ENCODE assay signal across 15 cellular contexts in the genomic region with DNA sequence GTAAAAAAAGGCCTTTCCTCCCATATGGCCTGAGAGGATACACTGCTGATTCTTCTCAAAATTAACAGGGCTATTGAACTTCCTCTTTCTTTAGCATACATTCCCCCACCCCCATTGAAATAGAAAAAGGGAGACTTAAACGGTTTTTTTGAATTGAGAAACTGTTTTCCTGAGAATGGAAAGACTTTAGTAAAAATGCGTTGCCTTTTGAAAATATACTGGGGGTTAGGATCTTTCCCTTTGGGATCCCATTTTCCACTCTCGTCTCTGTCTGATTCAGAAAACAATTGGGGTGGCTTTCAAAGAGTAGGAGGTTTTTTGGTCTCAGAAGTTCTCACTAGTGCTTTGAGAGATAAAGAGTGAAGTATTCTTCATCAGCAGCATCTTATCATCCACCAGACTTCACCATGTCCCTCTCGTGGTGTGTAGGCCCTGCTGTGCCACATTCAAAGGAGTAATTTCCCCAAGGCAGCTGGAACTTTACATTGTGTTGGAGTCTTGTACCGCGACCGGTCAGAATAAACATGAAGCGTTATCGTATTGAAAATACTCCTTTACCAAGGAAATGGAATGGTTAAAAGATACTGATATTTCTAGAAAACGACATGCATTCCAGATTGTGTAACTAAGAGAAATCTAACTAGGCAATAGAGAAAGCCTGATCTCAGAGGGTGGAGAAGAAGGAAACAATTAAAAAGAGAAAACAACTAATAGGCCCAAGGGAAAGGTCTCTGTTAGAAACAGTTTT. TPM values are rescaled to one million over a fixed set of nuclear protein-coding genes. Genes with fewer than 3 reads are reported as not detected.
DNase-seq lines count a peak whose midpoint lies in the region; ATAC-seq, FAIRE-seq and TF ChIP-seq lines count a peak whose summit lies in the region.
"Had no signal": no experiment of that assay in that cellular context is flagged by ENCODE, and none has a peak within 500 bp of the region (broad histone marks: within the 10 kb centered on the region; RNA-seq: fewer than 3 reads in every experiment).

No MANE protein-coding gene starts in this region.

- TF ChIP-seq CTCF in HL-60 (IDR thresholded peaks at IDR 0.05; ENCODE audit: insufficient read depth, low read length), result no peak
- TF ChIP-seq CTCF in OCI-LY1 (IDR thresholded peaks at IDR 0.05; ENCODE audit: low read length), result no peak
- 0 out of 6 replicates have a peak, but pooled peaks of 1 of the 3 experiments have one; percentile 2 for TF ChIP-seq CTCF in K562 (IDR thresholded peaks at IDR 0.05 in 2 of 3, conservative IDR thresholded peaks at IDR 0.05 in 1 of 3; ENCODE audit: insufficient read depth in 2 of 3, low read depth in 1 of 3, low read length in 3 of 3)

- DNase-seq in CMK (ENCODE audit: low read depth) (peak; percentile 78), HL-60 (ENCODE audit: low read depth in 1 of 2, low spot score in 1 of 2) (peak; percentile 62 to 70), K562 (ENCODE audit: extremely low read depth in 1 of 4, low spot score in 3 of 4) (peak; percentile 39 to 88 (median 52)), DMS79 treated with DMSO at 0.1 percent for 48 hours (lab: John Stamatoyannopoulos, UW) (no peak)
- DNase-seq: activated T-cell treated with anti-CD3 and anti-CD28 coated beads, Interleukin-2, amount 50 U/mL, for 48 hours; naive thymus-derived CD4-positive, alpha-beta T cell; NCI-H2107; NCI-H82; posterior cingulate gyrus; Right ventricle myocardium superior; small intestine had no signal

- H3K36me3 ChIP-seq in OCI-LY1 (ENCODE audit: insufficient read depth, low read length) (peaks cover 77% of the 10 kb centered on the region), K562 (ENCODE audit: control insufficient read depth, insufficient read depth, low read length) (peaks cover 99% of the 10 kb centered on the region)

- no peaks in the 10 kb centered on the region for H3K9me1 ChIP-seq in K562 (ENCODE audit: control insufficient read depth, insufficient read depth, low read length)

- no peaks in the 10 kb centered on the region for H3F3A ChIP-seq in OCI-LY1 (ENCODE audit: insufficient read depth, low read length)

- peaks cover 27% of the 10 kb centered on the region for H3K4me1 ChIP-seq in OCI-LY1 (ENCODE audit: insufficient read depth, low read length, severe bottlenecking)
- H3K4me1 ChIP-seq in K562 (replicated peaks in 1 of 2; ENCODE audit: control insufficient read depth in 2 of 2, insufficient read depth in 2 of 2, low read length in 2 of 2), result peaks cover 14 to 72% of the 10 kb centered on the region in 2 experiments

- H2AFZ ChIP-seq in OCI-LY1 (ENCODE audit: low read length) (no peak overlapping the region), K562 (ENCODE audit: low read depth, low read length) (peak overlapping the region; percentile 6)

- H3K27ac ChIP-seq in HL-60 (replicated peaks) (peak overlapping the region; percentile 92), OCI-LY1 (ENCODE audit: low read depth, low read length, poor library complexity, severe bottlenecking) (peak overlapping the region; percentile 31), K562 (ENCODE audit: extremely low read depth, low read depth, low read length) (peak overlapping the region; percentile 87)

- FAIRE-seq in K562 (lab: Jason Lieb, UNC), result peak; percentile 82
- FAIRE-seq: small intestine had no signal

- no peak for TF ChIP-seq POLR2A in K562 (conservative IDR thresholded peaks at IDR 0.05)

- CTCF ChIA-PET in K562 (lab: Yijun Ruan, JAX; ENCODE audit: low intra/inter-chr PET ratio), result no interaction called here

- in situ Hi-C loops in K562 (cut with MboI), result no loop called here

- H4K20me1 ChIP-seq in OCI-LY1 (ENCODE audit: insufficient read depth, low read length) (no peaks in the 10 kb centered on the region), K562 (replicated peaks; ENCODE audit: control insufficient read depth, insufficient read depth, low read length) (no peaks in the 10 kb centered on the region)

- no TSS peak for BruUV-seq in K562 (replicated peaks; lab: Mats Ljungman, UMichigan)

- H3K27me3 ChIP-seq in HL-60 (ENCODE audit: insufficient read depth, poor library complexity, severe bottlenecking) (no peaks in the 10 kb centered on the region), OCI-LY1 (ENCODE audit: insufficient read depth, low read length) (no peaks in the 10 kb centered on the region), K562 (ENCODE audit: control insufficient read depth in 2 of 2, insufficient read depth in 2 of 2, low read length in 2 of 2) (no peaks in the 10 kb centered on the region)

- peak; percentile 18 to 20; a peak in 1 of 4 replicates for TF ChIP-seq RAD21 in K562 (CRISPR knock-in tag; conservative IDR thresholded peaks at IDR 0.05 in 1 of 2, IDR thresholded peaks at IDR 0.05 in 1 of 2)

- H3K4me3 ChIP-seq in HL-60 (replicated peaks; ENCODE audit: insufficient read depth, low read length) (no peak overlapping the region), OCI-LY1 (ENCODE audit: low read depth, low read length, poor library complexity, severe bottlenecking) (no peak overlapping the region), K562 (no peak overlapping the region)

- H3K9me2 ChIP-seq in OCI-LY1 (ENCODE audit: low read depth, low read length), result no peaks in the 10 kb centered on the region

- POLR2A ChIA-PET in K562 (lab: Yijun Ruan, JAX), result interaction anchor here (0.6 to 1.7 kb wide), 10 partner anchors 9 to 801 kb away, joined by 3 to 7 read pairs (median 4); no protein-coding TSS in a partner anchor

- H3K9me3 ChIP-seq in OCI-LY1 (ENCODE audit: low read length), result no peaks in the 10 kb centered on the region
- no peaks in the 10 kb centered on the region for H3K9me3 ChIP-seq in K562 (replicated peaks; ENCODE audit: control insufficient read depth, insufficient read depth, low read depth, low read length)

- intact Hi-C loops in K562 (cut with micrococcal nuclease), result no loop called here

- peak; percentile 80 for TF ChIP-seq EP300 in K562 (IDR thresholded peaks at IDR 0.05; ENCODE audit: low read length)

- no peak overlapping the region for H3K4me2 ChIP-seq in OCI-LY1 (ENCODE audit: low read length)
- H3K4me2 ChIP-seq in K562 (ENCODE audit: insufficient read depth, low read length), result peak overlapping the region; percentile 40

- WGBS in K562 (ENCODE audit: insufficient coverage, low coverage, missing lambda C conversion rate), result 2% methylated on average over 10 of the region's 10 CpGs

- ATAC-seq in K562 (peak; percentile 84), HG03159 (IDR thresholded peaks at IDR 0.05; ENCODE audit: unreplicated experiment) (no peak), HG02642 (IDR thresholded peaks at IDR 0.05; ENCODE audit: poor library complexity, unreplicated experiment) (no peak), HG03460 (IDR thresholded peaks at IDR 0.05; ENCODE audit: unreplicated experiment) (no peak)
- ATAC-seq: naive thymus-derived CD4-positive, alpha-beta T cell had no signal

- no peak overlapping the region for H3K9ac ChIP-seq in OCI-LY1 (ENCODE audit: low read length)
- peak overlapping the region in 1 of 2 experiments; percentile 61; a peak in 2 of 4 replicates for H3K9ac ChIP-seq in K562 (ENCODE audit: insufficient read depth in 1 of 2, low read depth in 2 of 2, low read length in 2 of 2)

- H3K79me2 ChIP-seq in OCI-LY1 (ENCODE audit: insufficient read depth, low read length) (peaks cover 3% of the 10 kb centered on the region; the same call in 1 of the 2 replicates), K562 (ENCODE audit: control insufficient read depth, insufficient read depth, low read length) (peaks cover 82% of the 10 kb centered on the region)

TF ChIP-seq in K562, 482 proteins besides CTCF, POLR2A, EP300 and RAD21 (continues in another document):
- TF ChIP-seq CREBBP (IDR thresholded peaks at IDR 0.05; ENCODE audit: low read depth, low read length) (no peak), KAT8 (IDR thresholded peaks at IDR 0.05; ENCODE audit: low read depth) (0 out of 2 replicates have a peak, but pooled peaks have one; percentile 14)

RNA-seq across cellular contexts. Expression of a gene that starts 10.6 kb away (rescaled TPM):
- total RNA-seq in K562 (2011; cell fraction: chromatin; rRNA removed; ENCODE audit: low replicate concordance), result 136 and 323 TPM in 2 replicates
- total RNA-seq in K562 (2011; cell fraction: nucleolus; rRNA removed), result 63.7 and 97.6 TPM in 2 replicates
- total RNA-seq in K562 (2011; cell fraction: nucleoplasm; rRNA removed), result 152 and 301 TPM in 2 replicates
- total RNA-seq in K562 (2014; rRNA removed) (116 and 117 TPM in 2 replicates), K562 (2014; rRNA removed; fragmentation: Illumina TruSeq; extraction: Trizol) (149 and 170 TPM in 2 replicates), K562 (2015; rRNA removed; fragmentation: Illumina TruSeq; extraction: Trizol) (215 and 218 TPM in 2 replicates), K562 (2021) (140 and 142 TPM in 2 replicates)
- polyA plus RNA-seq in K562 (2011; rRNA removed) (82.6 and 94.1 TPM in 2 replicates), K562 (2014; fragmentation: Illumina TruSeq; extraction: Trizol) (133 and 185 TPM in 2 replicates), K562 (2014; fragmentation: Nextera tagmentation; extraction: Ambion mirVana) (10 to 100 TPM; 35.8 to 44.1 TPM), K562 (2014; rRNA removed) (153 and 155 TPM in 2 replicates)
- 49.6 and 73.2 TPM in 2 replicates for polyA plus RNA-seq in K562 (2011; cell fraction: cytosol; rRNA removed)
- 131 and 141 TPM in 2 replicates for polyA plus RNA-seq in K562 (2011; cell fraction: nucleus; rRNA removed)
- polyA plus RNA-seq in K562 (2012), result 106 and 145 TPM in 2 replicates
- polyA minus RNA-seq in K562 (2011; rRNA and poly(A)+ RNA removed), result 153 and 187 TPM in 2 replicates
- 73.2 and 75.5 TPM in 2 replicates for polyA minus RNA-seq in K562 (2011; cell fraction: cytosol; rRNA and poly(A)+ RNA removed)
- 136 and 220 TPM in 2 replicates for polyA minus RNA-seq in K562 (2011; cell fraction: nucleus; rRNA and poly(A)+ RNA removed)

Comparison
In these comparisons a context has a peak if more than half of its experiments do, and no peak if none do; other contexts are left out.
1. H3K27ac ChIP-seq: peak in every context shown above with its lines; median percentile 92 in HL-60; 87 in K562; 31 in OCI-LY1.